5 cellular contexts compared by ENCODE assay signal in genomic region chr9:26664087-26664773, GRCh38.
DNase-seq lines count a peak whose midpoint lies in the region; ATAC-seq, FAIRE-seq and TF ChIP-seq lines count a peak whose summit lies in the region.
"Not testable (repeated sequence)": the region's sequence is repeated elsewhere in the genome, so short reads cannot be mapped to it uniquely, and the experiment has no call there.

No MANE protein-coding gene starts in this region.

- not testable (repeated sequence) for H3K9me3 ChIP-seq in kidney (ENCODE audit: control insufficient read depth in 1 of 2, low read length in 2 of 2); sigmoid colon

- not testable (repeated sequence) for H3K9ac ChIP-seq in kidney (ENCODE audit: low read length in 2 of 2)

- not testable (repeated sequence) for H3K4me1 ChIP-seq in kidney (ENCODE audit: control insufficient read depth in 1 of 2, insufficient read depth in 1 of 2, low read depth in 1 of 2, low read length in 2 of 2); sigmoid colon

- H3K4me1 Mint-ChIP-seq in stimulated activated memory B cell treated with anti-CD40 and anti-IgM and Interleukin-4, amounts not matched to agents 10 μg/mL and 1 μg/mL and 100 μg/mL, for 72 hours; stimulated activated naive CD8-positive, alpha-beta T cell treated with anti-CD3 and anti-CD28 coated beads, Interleukin-15, amount 100 ng/mL, for 72 hours: not testable (repeated sequence)

- H3K27ac ChIP-seq in kidney (ENCODE audit: low read depth in 2 of 2, low read length in 2 of 2); sigmoid colon: not testable (repeated sequence)

- not testable (repeated sequence) for FAIRE-seq in kidney (lab: Jason Lieb, UNC)

- H3K4me3 ChIP-seq in kidney (ENCODE audit: low read length in 2 of 2); sigmoid colon: not testable (repeated sequence)

- peak; percentile 51 for ATAC-seq in stimulated activated memory B cell treated with anti-CD40 and anti-IgM and Interleukin-4, amounts not matched to agents 10 μg/mL and 1 μg/mL and 100 μg/mL, for 72 hours
- peak; percentile 80 for ATAC-seq in stimulated activated naive CD8-positive, alpha-beta T cell treated with anti-CD3 and anti-CD28 coated beads, Interleukin-15, amount 100 ng/mL, for 72 hours

- not testable (repeated sequence) for TF ChIP-seq EP300 in sigmoid colon (IDR thresholded peaks at IDR 0.05)

- H3K9me3 Mint-ChIP-seq in stimulated activated memory B cell treated with anti-CD40 and anti-IgM and Interleukin-4, amounts not matched to agents 10 μg/mL and 1 μg/mL and 100 μg/mL, for 72 hours; stimulated activated naive CD8-positive, alpha-beta T cell treated with anti-CD3 and anti-CD28 coated beads, Interleukin-15, amount 100 ng/mL, for 72 hours: not testable (repeated sequence)

- TF ChIP-seq POLR2A in sigmoid colon (IDR thresholded peaks at IDR 0.05), result not testable (repeated sequence)

- not testable (repeated sequence) for H3K27me3 Mint-ChIP-seq in stimulated activated memory B cell treated with anti-CD40 and anti-IgM and Interleukin-4, amounts not matched to agents 10 μg/mL and 1 μg/mL and 100 μg/mL, for 72 hours; stimulated activated naive CD8-positive, alpha-beta T cell treated with anti-CD3 and anti-CD28 coated beads, Interleukin-15, amount 100 ng/mL, for 72 hours

- not testable (repeated sequence) for H3K36me3 ChIP-seq in kidney (ENCODE audit: control insufficient read depth in 1 of 2, insufficient read depth in 2 of 2, low read length in 2 of 2); sigmoid colon

- DNase-seq in activated gamma-delta T cell (lab: John Stamatoyannopoulos, UW) (peak; percentile 6), kidney (peak; percentile 61), sigmoid colon (peak; percentile 56)
- not testable (repeated sequence) for DNase-seq in stimulated activated naive CD8-positive, alpha-beta T cell treated with anti-CD3 and anti-CD28 coated beads, Interleukin-15, amount 100 ng/mL, for 72 hours

- not testable (repeated sequence) for H3K36me3 Mint-ChIP-seq in stimulated activated memory B cell treated with anti-CD40 and anti-IgM and Interleukin-4, amounts not matched to agents 10 μg/mL and 1 μg/mL and 100 μg/mL, for 72 hours

- intact Hi-C loops in kidney (cut with DNase I); sigmoid colon (cut with DNase I): not testable (repeated sequence)

- 96 to 97% methylated on average over 49 of the region's 49 CpGs for WGBS in sigmoid colon, 2 donors

- not testable (repeated sequence) for TF ChIP-seq CTCF in kidney (IDR thresholded peaks at IDR 0.05; ENCODE audit: borderline replicate concordance, extremely low read depth, insufficient read depth); sigmoid colon (IDR thresholded peaks at IDR 0.05)

- H3K27ac Mint-ChIP-seq in stimulated activated memory B cell treated with anti-CD40 and anti-IgM and Interleukin-4, amounts not matched to agents 10 μg/mL and 1 μg/mL and 100 μg/mL, for 72 hours; stimulated activated naive CD8-positive, alpha-beta T cell treated with anti-CD3 and anti-CD28 coated beads, Interleukin-15, amount 100 ng/mL, for 72 hours: not testable (repeated sequence)

- H3K27me3 ChIP-seq in sigmoid colon, result not testable (repeated sequence)

- not testable (repeated sequence) for H3K4me3 Mint-ChIP-seq in stimulated activated memory B cell treated with anti-CD40 and anti-IgM and Interleukin-4, amounts not matched to agents 10 μg/mL and 1 μg/mL and 100 μg/mL, for 72 hours; stimulated activated naive CD8-positive, alpha-beta T cell treated with anti-CD3 and anti-CD28 coated beads, Interleukin-15, amount 100 ng/mL, for 72 hours
